In the genomic region with DNA sequence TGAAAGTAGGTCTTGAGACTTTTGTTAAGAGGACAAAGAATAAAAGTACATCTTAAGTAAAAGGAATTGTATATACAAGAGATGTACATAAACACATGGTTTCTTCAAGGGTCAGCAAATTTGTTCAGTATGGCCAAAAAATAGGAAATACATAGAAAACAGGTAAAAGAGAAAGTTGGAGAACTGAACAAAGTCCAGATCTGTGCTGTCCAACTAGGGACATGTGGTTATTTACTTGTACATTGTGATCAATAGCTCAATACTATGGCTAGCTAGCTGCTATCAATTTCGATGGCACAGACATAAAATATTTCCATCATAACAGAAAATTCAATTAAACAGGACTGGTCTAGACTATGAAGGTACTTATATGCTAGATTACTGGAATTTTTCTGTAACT, we compare ENCODE assay signal across 15 cellular contexts.
DNase-seq lines count a peak whose midpoint lies in the region; ATAC-seq, FAIRE-seq and TF ChIP-seq lines count a peak whose summit lies in the region.
"Had no signal": no experiment of that assay in that cellular context is flagged by ENCODE, and none has a peak within 500 bp of the region (broad histone marks: within the 10 kb centered on the region; RNA-seq: fewer than 3 reads in every experiment).

No MANE protein-coding gene starts in this region.

- 83% methylated on average over 1 of the region's 1 CpG for WGBS in HepG2 (ENCODE audit: low lambda C conversion rate)

- H3K9me3 Mint-ChIP-seq in natural killer cell, result no peaks in the 10 kb centered on the region
- H3K9me3 Mint-ChIP-seq in natural killer cell treated with Interleukin-12 subunit alpha and Interleukin-12 subunit beta and Interleukin-15 and Interleukin-18, amount 100 ng/mL, for 72 hours, result no peaks in the 10 kb centered on the region
- H3K9me3 Mint-ChIP-seq: GM23338 had no signal

- peaks cover 6% of the 10 kb centered on the region for H3K36me3 Mint-ChIP-seq in natural killer cell
- H3K36me3 Mint-ChIP-seq in natural killer cell treated with Interleukin-12 subunit alpha and Interleukin-12 subunit beta and Interleukin-15 and Interleukin-18, amount 100 ng/mL, for 72 hours, result peaks cover 17% of the 10 kb centered on the region

- in situ Hi-C loops in HepG2 (cut with HindIII; ENCODE audit: extremely low pct_ligation_motif_present, low pct_unique_long_range_greater_than_20kb), result no loop called here

- H2AFZ ChIP-seq in HepG2 (ENCODE audit: low read length), result no peak overlapping the region
- H2AFZ ChIP-seq: GM23338 had no signal

- H3K4me3 ChIP-seq in RWPE2 (ENCODE audit: severe bottlenecking) (no peak overlapping the region), HepG2 (replicated peaks in 1 of 3; ENCODE audit: insufficient read depth in 1 of 3, low read depth in 2 of 3, low read length in 3 of 3) (no peak overlapping the region)
- H3K4me3 ChIP-seq: GM23338 had no signal

- POLR2A ChIA-PET in HepG2 (lab: Yijun Ruan, JAX), result no interaction called here

- DNase-seq in natural killer cell (no peak), RWPE2 (ENCODE audit: low spot score) (no peak), HepG2 (ENCODE audit: low spot score) (no peak), DMS153 treated with DMSO at 0.1 percent for 48 hours (lab: John Stamatoyannopoulos, UW; ENCODE audit: unreplicated experiment) (no peak)
- DNase-seq in natural killer cell treated with Interleukin-12 subunit alpha and Interleukin-12 subunit beta and Interleukin-15 and Interleukin-18, amount 100 ng/mL, for 72 hours (ENCODE audit: low spot score), result no peak
- DNase-seq: BE2C, DMS 273 treated with DMSO at 0.1 percent for 48 hours, KG1, NCI-H1092, NCI-H2081 treated with DMSO at 0.1 percent for 48 hours, NCI-H510A treated with DMSO at 0.1 percent for 48 hours had no signal

- BruUV-seq in HepG2 (replicated peaks; lab: Mats Ljungman, UMichigan), result no TSS peak

- no peak overlapping the region for H3K9ac ChIP-seq in HepG2 (ENCODE audit: insufficient read depth, low read depth, low read length)

- no peak for FAIRE-seq in HepG2 (lab: Jason Lieb, UNC)

- peak overlapping the region; percentile 49 for H3K27ac ChIP-seq in RWPE2 (ENCODE audit: poor library complexity, severe bottlenecking)
- no peak overlapping the region for H3K27ac ChIP-seq in HepG2 (ENCODE audit: extremely low read length, insufficient read depth, low read length)

- no peak for ATAC-seq in natural killer cell
- ATAC-seq in natural killer cell treated with Interleukin-12 subunit alpha and Interleukin-12 subunit beta and Interleukin-15 and Interleukin-18, amount 100 ng/mL, for 72 hours, result no peak
- ATAC-seq in RWPE2 (ENCODE audit: low read depth), result no peak
- ATAC-seq in HepG2, result no peak
- no peak for ATAC-seq in GM18505 (IDR thresholded peaks at IDR 0.05; ENCODE audit: unreplicated experiment)
- no peak for ATAC-seq in HG03039 (IDR thresholded peaks at IDR 0.05; ENCODE audit: unreplicated experiment)
- ATAC-seq: GM23338, Right ventricle myocardium inferior had no signal

- H3K27me3 ChIP-seq in RWPE2 (ENCODE audit: insufficient read depth, poor library complexity, severe bottlenecking) (no peaks in the 10 kb centered on the region), HepG2 (ENCODE audit: control insufficient read depth in 1 of 2, insufficient read depth in 2 of 2, low read length in 2 of 2) (no peaks in the 10 kb centered on the region)
- H3K27me3 ChIP-seq: BE2C had no signal

- TF ChIP-seq CTCF in natural killer cell (IDR thresholded peaks at IDR 0.05), result no peak
- no peak for TF ChIP-seq CTCF in RWPE2 (IDR thresholded peaks at IDR 0.05; ENCODE audit: poor library complexity, severe bottlenecking)
- no peak for TF ChIP-seq CTCF in HepG2 (CRISPR knock-in tag; IDR thresholded peaks at IDR 0.05)

- H3K27me3 Mint-ChIP-seq in natural killer cell (ENCODE audit: low read depth in 2 of 2), result no peaks in the 10 kb centered on the region
- H3K27me3 Mint-ChIP-seq in natural killer cell treated with Interleukin-12 subunit alpha and Interleukin-12 subunit beta and Interleukin-15 and Interleukin-18, amount 100 ng/mL, for 72 hours, result no peaks in the 10 kb centered on the region

- TF ChIP-seq POLR2A in HepG2 (IDR thresholded peaks at IDR 0.05; ENCODE audit: insufficient read depth in 1 of 2, low read depth in 2 of 2, low read length in 2 of 2), result no peak
- TF ChIP-seq POLR2A in GM18505 (IDR thresholded peaks at IDR 0.05; ENCODE audit: borderline replicate concordance, extremely low read depth, insufficient read depth, insufficient read length), result no peak

- no peak overlapping the region for H3K4me3 Mint-ChIP-seq in natural killer cell
- no peak overlapping the region for H3K4me3 Mint-ChIP-seq in natural killer cell treated with Interleukin-12 subunit alpha and Interleukin-12 subunit beta and Interleukin-15 and Interleukin-18, amount 100 ng/mL, for 72 hours
- H3K4me3 Mint-ChIP-seq: GM23338 had no signal

- H3K9me3 ChIP-seq in RWPE2 (ENCODE audit: severe bottlenecking), result no peaks in the 10 kb centered on the region
- H3K9me3 ChIP-seq in HepG2 (ENCODE audit: low read length), result no peaks in the 10 kb centered on the region
- H3K9me3 ChIP-seq: BE2C had no signal

- TF ChIP-seq EP300 in HepG2 (IDR thresholded peaks at IDR 0.05; ENCODE audit: low read depth in 2 of 2, low read length in 2 of 2) (no peak), HepG2 (CRISPR knock-in tag; IDR thresholded peaks at IDR 0.05; ENCODE audit: borderline replicate concordance) (no peak)

- H3K4me1 ChIP-seq in RWPE2 (ENCODE audit: insufficient read depth, poor library complexity, severe bottlenecking) (peaks cover 34% of the 10 kb centered on the region), HepG2 (ENCODE audit: insufficient read depth, low read length) (peaks cover 41% of the 10 kb centered on the region)

- TF ChIP-seq RAD21 in HepG2 (CRISPR knock-in tag; IDR thresholded peaks at IDR 0.05), result no peak

- peaks cover 2% of the 10 kb centered on the region for H3K79me2 ChIP-seq in HepG2 (ENCODE audit: insufficient read depth, low read length)

- intact Hi-C loops in natural killer cell (cut with micrococcal nuclease), result no loop called here
- intact Hi-C loops in HepG2 (cut with micrococcal nuclease; ENCODE audit: unreplicated experiment), result no loop called here

- CTCF ChIA-PET in HepG2 (lab: Yijun Ruan, JAX; ENCODE audit: low intra/inter-chr PET ratio, low total read pairs), result no interaction called here

- H3K4me2 ChIP-seq in HepG2 (ENCODE audit: low read depth, low read length), result no peak overlapping the region
- H3K4me2 ChIP-seq: GM23338 had no signal

- H3K4me1 Mint-ChIP-seq in natural killer cell, result peaks cover 40 to 48% of the 10 kb centered on the region in 2 donors
- H3K4me1 Mint-ChIP-seq in natural killer cell treated with Interleukin-12 subunit alpha and Interleukin-12 subunit beta and Interleukin-15 and Interleukin-18, amount 100 ng/mL, for 72 hours (ENCODE audit: low read depth in 2 of 2), result peaks cover 30 to 44% of the 10 kb centered on the region in 2 donors
- H3K4me1 Mint-ChIP-seq: GM23338 had no signal

- peaks cover 12% of the 10 kb centered on the region for H3K36me3 ChIP-seq in RWPE2 (ENCODE audit: low read depth)
- H3K36me3 ChIP-seq in HepG2 (replicated peaks in 1 of 2; ENCODE audit: control insufficient read depth in 1 of 2, insufficient read depth in 2 of 2, low read length in 2 of 2), result peaks cover 2 to 4% of the 10 kb centered on the region in 2 experiments; a peak in 2 of 5 replicates

- peak overlapping the region; percentile 4 to 32 for H3K27ac Mint-ChIP-seq in natural killer cell
- H3K27ac Mint-ChIP-seq in natural killer cell treated with Interleukin-12 subunit alpha and Interleukin-12 subunit beta and Interleukin-15 and Interleukin-18, amount 100 ng/mL, for 72 hours, result no peak overlapping the region
- H3K27ac Mint-ChIP-seq: GM23338 had no signal

- no peaks in the 10 kb centered on the region; the same call in 1 of the 2 replicates for H4K20me1 ChIP-seq in HepG2 (ENCODE audit: insufficient read depth, low read length)

TF ChIP-seq in HepG2, 621 proteins besides CTCF, POLR2A, EP300 and RAD21 (continues in another document):
- TF ChIP-seq, protein P1, sequence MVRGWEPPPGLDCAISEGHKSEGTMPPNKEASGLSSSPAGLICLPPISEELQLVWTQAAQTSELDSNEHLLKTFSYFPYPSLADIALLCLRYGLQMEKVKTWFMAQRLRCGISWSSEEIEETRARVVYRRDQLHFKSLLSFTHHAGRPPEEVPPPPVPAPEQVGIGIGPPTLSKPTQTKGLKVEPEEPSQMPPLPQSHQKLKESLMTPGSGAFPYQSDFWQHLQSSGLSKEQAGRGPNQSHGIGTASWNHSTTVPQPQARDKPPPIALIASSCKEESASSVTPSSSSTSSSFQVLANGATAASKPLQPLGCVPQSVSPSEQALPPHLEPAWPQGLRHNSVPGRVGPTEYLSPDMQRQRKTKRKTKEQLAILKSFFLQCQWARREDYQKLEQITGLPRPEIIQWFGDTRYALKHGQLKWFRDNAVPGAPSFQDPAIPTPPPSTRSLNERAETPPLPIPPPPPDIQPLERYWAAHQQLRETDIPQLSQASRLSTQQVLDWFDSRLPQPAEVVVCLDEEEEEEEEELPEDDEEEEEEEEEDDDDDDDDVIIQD (CRISPR knock-in tag; IDR thresholded peaks at IDR 0.05; ENCODE audit: low read depth), result peak; percentile 51; the same call in 1 of the 2 replicates
- TF ChIP-seq ZNF569 (CRISPR knock-in tag; IDR thresholded peaks at IDR 0.05; ENCODE audit: borderline replicate concordance), result no peak
- TF ChIP-seq KAT2B (IDR thresholded peaks at IDR 0.05; ENCODE audit: borderline replicate concordance, low read depth, low read length), result peak; percentile 17; the same call in 1 of the 2 replicates

Comparison
In these comparisons a context has a peak if more than half of its experiments do, and no peak if none do; other contexts are left out.
1. H3K27ac Mint-ChIP-seq: peak in natural killer cell (2 of 2); none in natural killer cell treated with Interleukin-12 subunit alpha and Interleukin-12 subunit beta and Interleukin-15 and Interleukin-18, amount 100 ng/mL, for 72 hours (0 of 2).